Comparison of ENCODE assay signal across 2 cellular contexts in the genomic region with DNA sequence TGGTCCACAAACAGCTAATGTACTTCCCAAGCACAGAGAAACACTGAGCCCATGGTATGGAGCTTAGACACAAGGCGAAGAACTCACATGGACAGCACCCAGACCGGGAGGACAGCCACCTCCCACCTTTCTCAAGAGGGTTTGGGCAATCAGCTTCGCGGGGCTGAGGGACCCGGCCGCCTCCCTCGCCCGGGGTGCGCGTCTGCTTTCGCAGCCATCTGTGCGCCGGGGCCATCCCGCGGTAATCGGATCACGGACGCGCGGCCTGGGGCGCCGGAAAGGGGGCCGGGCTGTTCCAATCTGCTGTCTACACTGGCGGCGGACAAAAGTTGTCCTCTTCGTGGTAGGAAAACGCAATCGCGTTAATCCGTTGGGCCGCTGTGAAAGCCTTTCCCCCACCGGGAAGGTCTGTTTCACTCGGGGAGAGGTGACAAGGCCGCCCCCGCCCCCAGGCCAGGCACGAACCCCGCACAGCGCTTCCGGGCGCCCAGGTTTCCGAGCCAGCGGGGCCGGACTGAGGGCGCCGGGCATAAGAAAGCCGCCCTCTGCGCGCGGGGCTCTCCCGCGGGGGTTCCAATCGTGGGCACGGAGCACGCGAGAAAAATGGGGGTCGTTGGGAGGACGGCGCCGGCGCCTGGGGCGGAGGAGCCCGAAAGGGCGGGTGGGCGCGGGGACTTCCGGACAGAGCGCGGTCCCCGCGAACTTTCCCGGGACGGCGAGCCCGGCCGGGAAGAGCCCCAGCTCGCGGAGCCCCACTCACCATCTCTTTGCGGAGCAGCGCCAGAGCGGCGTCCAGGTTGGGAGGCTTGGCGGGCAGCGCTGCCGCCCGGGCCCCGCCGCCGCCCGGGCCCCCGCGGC.
TF ChIP-seq lines count a peak whose summit lies in the region.

No MANE protein-coding gene starts in this region.

TF ChIP-seq in IMR-90, 13 proteins besides CTCF, POLR2A, EP300 and RAD21:
- TF ChIP-seq BHLHE40 (IDR thresholded peaks at IDR 0.05; ENCODE audit: low read depth, low read length) (no peak), CEBPB (IDR thresholded peaks at IDR 0.05; ENCODE audit: low read depth, low read length) (no peak), RFX5 (IDR thresholded peaks at IDR 0.05; ENCODE audit: low read depth, low read length) (no peak), FOS (IDR thresholded peaks at IDR 0.05; ENCODE audit: low read depth, low read length) (no peak), ELK1 (IDR thresholded peaks at IDR 0.05; ENCODE audit: borderline replicate concordance, low read depth, low read length) (no peak), MAFK (IDR thresholded peaks at IDR 0.05; ENCODE audit: low read depth, low read length) (no peak), MAZ (IDR thresholded peaks at IDR 0.05; ENCODE audit: borderline replicate concordance, low read depth, low read length) (no peak; the same call in 1 of the 2 replicates), NFE2L2 (IDR thresholded peaks at IDR 0.05; ENCODE audit: low read depth, low read length) (no peak), CHD1 (IDR thresholded peaks at IDR 0.05; ENCODE audit: low read depth, low read length) (no peak), MXI1 (IDR thresholded peaks at IDR 0.05; ENCODE audit: borderline replicate concordance, low read depth, low read length) (no peak), RCOR1 (IDR thresholded peaks at IDR 0.05; ENCODE audit: insufficient replicate concordance, low read length) (no peak), SMC3 (IDR thresholded peaks at IDR 0.05; ENCODE audit: low read depth, low read length) (no peak)
- TF ChIP-seq, protein P1, sequence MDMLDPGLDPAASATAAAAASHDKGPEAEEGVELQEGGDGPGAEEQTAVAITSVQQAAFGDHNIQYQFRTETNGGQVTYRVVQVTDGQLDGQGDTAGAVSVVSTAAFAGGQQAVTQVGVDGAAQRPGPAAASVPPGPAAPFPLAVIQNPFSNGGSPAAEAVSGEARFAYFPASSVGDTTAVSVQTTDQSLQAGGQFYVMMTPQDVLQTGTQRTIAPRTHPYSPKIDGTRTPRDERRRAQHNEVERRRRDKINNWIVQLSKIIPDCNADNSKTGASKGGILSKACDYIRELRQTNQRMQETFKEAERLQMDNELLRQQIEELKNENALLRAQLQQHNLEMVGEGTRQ (IDR thresholded peaks at IDR 0.05; ENCODE audit: low read depth, low read length): no peak

TF ChIP-seq in HepG2, 621 proteins besides CTCF, POLR2A, EP300 and RAD21 (continues in another document):
- TF ChIP-seq ZNF251 (CRISPR knock-in tag; IDR thresholded peaks at IDR 0.05) (no peak), MYPOP (CRISPR knock-in tag; IDR thresholded peaks at IDR 0.05) (no peak), ZNF136 (CRISPR knock-in tag; IDR thresholded peaks at IDR 0.05; ENCODE audit: low read depth) (no peak), SATB2 (CRISPR knock-in tag; IDR thresholded peaks at IDR 0.05) (no peak), TEF (CRISPR knock-in tag; IDR thresholded peaks at IDR 0.05) (no peak), ZBTB42 (CRISPR knock-in tag; IDR thresholded peaks at IDR 0.05) (no peak), GABPB1 (CRISPR knock-in tag; IDR thresholded peaks at IDR 0.05) (peak; percentile 49; the same call in 1 of the 2 replicates), ZNF598 (CRISPR knock-in tag; IDR thresholded peaks at IDR 0.05; ENCODE audit: borderline replicate concordance) (no peak), MEIS1 (CRISPR knock-in tag; IDR thresholded peaks at IDR 0.05; ENCODE audit: borderline replicate concordance) (no peak), ZNF296 (CRISPR knock-in tag; conservative IDR thresholded peaks at IDR 0.05) (no peak), ZBTB39 (CRISPR knock-in tag; IDR thresholded peaks at IDR 0.05) (no peak), U2AF1 (optimal IDR thresholded peaks at IDR 0.05; ENCODE audit: low read depth, low read length) (no peak), CCAR2 (optimal IDR thresholded peaks at IDR 0.05; ENCODE audit: low read depth, low read length) (no peak), ZGPAT (CRISPR knock-in tag; IDR thresholded peaks at IDR 0.05) (no peak), ZUFSP (CRISPR knock-in tag; IDR thresholded peaks at IDR 0.05; ENCODE audit: borderline replicate concordance) (no peak), ZFP36L2 (CRISPR knock-in tag; IDR thresholded peaks at IDR 0.05) (no peak), ZMYM3 (CRISPR knock-in tag; IDR thresholded peaks at IDR 0.05) (no peak), HNRNPUL1 (IDR thresholded peaks at IDR 0.05; ENCODE audit: low read depth, low read length) (no peak), HNF4A (CRISPR knock-in tag; IDR thresholded peaks at IDR 0.05) (no peak), ZNF687 (CRISPR knock-in tag; IDR thresholded peaks at IDR 0.05) (peak; percentile 40; the same call in 1 of the 2 replicates), SNAPC2 (CRISPR knock-in tag; IDR thresholded peaks at IDR 0.05) (no peak), MAFF (IDR thresholded peaks at IDR 0.05; ENCODE audit: low read depth, low read length) (no peak)
- TF ChIP-seq, protein P2, sequence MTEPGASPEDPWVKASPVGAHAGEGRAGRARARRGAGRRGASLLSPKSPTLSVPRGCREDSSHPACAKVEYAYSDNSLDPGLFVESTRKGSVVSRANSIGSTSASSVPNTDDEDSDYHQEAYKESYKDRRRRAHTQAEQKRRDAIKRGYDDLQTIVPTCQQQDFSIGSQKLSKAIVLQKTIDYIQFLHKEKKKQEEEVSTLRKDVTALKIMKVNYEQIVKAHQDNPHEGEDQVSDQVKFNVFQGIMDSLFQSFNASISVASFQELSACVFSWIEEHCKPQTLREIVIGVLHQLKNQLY (CRISPR knock-in tag; IDR thresholded peaks at IDR 0.05): no peak
